In genomic region chr5:177194278-177194677, GRCh38 we compare ENCODE assay signal across 11 cellular contexts.
DNase-seq lines count a peak whose midpoint lies in the region; TF ChIP-seq lines count a peak whose summit lies in the region.
"Had no signal": no experiment of that assay in that cellular context is flagged by ENCODE, and none has a peak within 500 bp of the region (broad histone marks: within the 10 kb centered on the region; RNA-seq: fewer than 3 reads in every experiment).

No MANE protein-coding gene starts in this region.

- H3K4me1 ChIP-seq in PC-9 (replicated peaks; ENCODE audit: insufficient read depth), result peaks cover 12% of the 10 kb centered on the region

- TF ChIP-seq CTCF in PC-9 (conservative IDR thresholded peaks at IDR 0.05), result no peak
- TF ChIP-seq CTCF in lower leg skin (IDR thresholded peaks at IDR 0.05), result no peak

- H3K4me3 ChIP-seq in PC-9 (no peak overlapping the region), lower leg skin (ENCODE audit: low read depth, poor library complexity, severe bottlenecking) (no peak overlapping the region)

- H3K27me3 ChIP-seq in PC-9 (ENCODE audit: insufficient read depth, low read depth), result no peaks in the 10 kb centered on the region

- no peak overlapping the region for H3K27ac Mint-ChIP-seq in activated naive CD4-positive, alpha-beta T cell treated with anti-CD3 and anti-CD28 coated beads for 36 hours
- H3K27ac Mint-ChIP-seq: dendritic cell treated with granulocyte-macrophage colony-stimulating factor and Interleukin-4, amounts not matched to agents 40 ng/mL and 50 ng/mL, for 4 days had no signal

- peaks cover 5% of the 10 kb centered on the region; the same call in 1 of the 2 replicates for H4K20me1 ChIP-seq in PC-9 (ENCODE audit: insufficient read depth)

- H3K4me1 Mint-ChIP-seq in activated naive CD4-positive, alpha-beta T cell treated with anti-CD3 and anti-CD28 coated beads for 36 hours (ENCODE audit: low read depth), result peaks cover 8% of the 10 kb centered on the region

- intact Hi-C loops in PC-9 (cut with micrococcal nuclease; ENCODE audit: unreplicated experiment), result no loop called here
- intact Hi-C loops in activated naive CD4-positive, alpha-beta T cell treated with anti-CD3 and anti-CD28 coated beads for 36 hours (cut with micrococcal nuclease), result no loop called here
- intact Hi-C loops in posterior cingulate gyrus (cut with DNase I), result no loop called here
- intact Hi-C loops in lower leg skin (cut with DNase I; ENCODE audit: low total_unique reads), result no loop called here

- peaks cover 12% of the 10 kb centered on the region for H3F3A ChIP-seq in PC-9 (ENCODE audit: insufficient read depth, low read depth)

- 19 to 37% methylated on average over 3 of the region's 3 CpGs for WGBS in lower leg skin, 2 donors

- H3K27ac ChIP-seq in PC-9, result no peak overlapping the region

- CTCF ChIA-PET in PC-9 (lab: Charles Lee), result interaction anchor here (0.5 to 0.7 kb wide), 5 partner anchors 21 to 534 kb away, joined by 3 to 7 read pairs (median 4); no protein-coding TSS in a partner anchor
- CTCF ChIA-PET in activated naive CD4-positive, alpha-beta T cell treated with anti-CD3 and anti-CD28 coated beads for 36 hours (lab: Charles Lee), result interaction anchor here (0.7 kb wide), 1 partner anchor 140 kb away, joined by 3 read pairs; no protein-coding TSS in a partner anchor

- no TSS peak for BruUV-seq in PC-9 (replicated peaks; lab: Mats Ljungman, UMichigan)

- H3K36me3 ChIP-seq in PC-9 (ENCODE audit: low read depth), result no peaks in the 10 kb centered on the region

- POLR2A ChIA-PET in PC-9 (lab: Charles Lee; ENCODE audit: unreplicated experiment), result interaction anchor here (0.6 to 0.7 kb wide), 9 partner anchors 105 to 1010 kb away, joined by 3 to 36 read pairs (median 9); partner anchors contain the start of gene TMED9

- H3K9me3 ChIP-seq in PC-9 (ENCODE audit: insufficient read depth, low read depth), result no peaks in the 10 kb centered on the region

- peaks cover 6% of the 10 kb centered on the region for H3K36me3 Mint-ChIP-seq in activated naive CD4-positive, alpha-beta T cell treated with anti-CD3 and anti-CD28 coated beads for 36 hours (ENCODE audit: low read depth)

- DNase-seq in EH (ENCODE audit: low read depth) (peak; percentile 99), PC-9 (peak; percentile 72 to 90), fibroblast of gingiva (ENCODE audit: low read depth) (peak; percentile 86), non-pigmented ciliary epithelial cell (ENCODE audit: low read depth) (peak; percentile 84), posterior cingulate gyrus (no peak), mucosa of gallbladder (ENCODE audit: low spot score) (no peak), lower leg skin (ENCODE audit: low spot score in 2 of 2) (no peak)
- no peak for DNase-seq in activated naive CD4-positive, alpha-beta T cell treated with anti-CD3 and anti-CD28 coated beads for 36 hours
- DNase-seq: midbrain, T-helper 1 cell had no signal

- H3K27me3 Mint-ChIP-seq in activated naive CD4-positive, alpha-beta T cell treated with anti-CD3 and anti-CD28 coated beads for 36 hours (ENCODE audit: low read depth), result no peaks in the 10 kb centered on the region
- H3K27me3 Mint-ChIP-seq: dendritic cell treated with granulocyte-macrophage colony-stimulating factor and Interleukin-4, amounts not matched to agents 40 ng/mL and 50 ng/mL, for 4 days had no signal

- H3K9me3 Mint-ChIP-seq in activated naive CD4-positive, alpha-beta T cell treated with anti-CD3 and anti-CD28 coated beads for 36 hours, result no peaks in the 10 kb centered on the region
- H3K9me3 Mint-ChIP-seq: dendritic cell treated with granulocyte-macrophage colony-stimulating factor and Interleukin-4, amounts not matched to agents 40 ng/mL and 50 ng/mL, for 4 days had no signal

- no peak overlapping the region for H2AFZ ChIP-seq in PC-9

- no peak overlapping the region for H3K4me2 ChIP-seq in PC-9

- no peak for TF ChIP-seq POLR2A in lower leg skin (IDR thresholded peaks at IDR 0.05)

- H3K9me2 ChIP-seq in PC-9 (ENCODE audit: insufficient read depth), result no peaks in the 10 kb centered on the region

- H3K79me2 ChIP-seq in PC-9 (ENCODE audit: low read depth), result peaks cover 13% of the 10 kb centered on the region

- H3K4me3 Mint-ChIP-seq in activated naive CD4-positive, alpha-beta T cell treated with anti-CD3 and anti-CD28 coated beads for 36 hours, result no peak overlapping the region
- H3K4me3 Mint-ChIP-seq: dendritic cell treated with granulocyte-macrophage colony-stimulating factor and Interleukin-4, amounts not matched to agents 40 ng/mL and 50 ng/mL, for 4 days had no signal

Comparison
In these comparisons a context has a peak if more than half of its experiments do, and no peak if none do; other contexts are left out.
1. DNase-seq: peak in EH (single experiment), PC-9 (2 of 2), fibroblast of gingiva (single experiment) and non-pigmented ciliary epithelial cell (single experiment); none in activated naive CD4-positive, alpha-beta T cell treated with anti-CD3 and anti-CD28 coated beads for 36 hours (single experiment), posterior cingulate gyrus (0 of 10), mucosa of gallbladder (single experiment) and lower leg skin (0 of 2).